Comparison of ENCODE assay signal across 15 cellular contexts in genomic region chr6:169972736-169973135, GRCh38.
DNase-seq lines count a peak whose midpoint lies in the region; ATAC-seq and TF ChIP-seq lines count a peak whose summit lies in the region.
"Had no signal": no experiment of that assay in that cellular context is flagged by ENCODE, and none has a peak within 500 bp of the region (broad histone marks: within the 10 kb centered on the region; RNA-seq: fewer than 3 reads in every experiment).

No MANE protein-coding gene starts in this region.

- no peak overlapping the region for H3K4me2 ChIP-seq in neuronal stem cell (ENCODE audit: insufficient read depth, low read length, poor library complexity, severe bottlenecking)
- H3K4me2 ChIP-seq in PC-9: no peak overlapping the region

- no peak overlapping the region for H2BK15ac ChIP-seq in neuronal stem cell (ENCODE audit: low read length)

- no peaks in the 10 kb centered on the region for H3K27me3 ChIP-seq in RWPE2 (ENCODE audit: insufficient read depth, poor library complexity, severe bottlenecking)
- no peaks in the 10 kb centered on the region for H3K27me3 ChIP-seq in neuronal stem cell (ENCODE audit: control insufficient read depth in 3 of 3, insufficient read depth in 3 of 3, low read depth in 1 of 3, low read length in 3 of 3)
- H3K27me3 ChIP-seq in stomach: peaks cover 0 to 17% (median 0%) of the 10 kb centered on the region in 3 donors
- H3K27me3 ChIP-seq in PC-9 (ENCODE audit: insufficient read depth, low read depth): peaks cover 74% of the 10 kb centered on the region

- no peak overlapping the region for H2BK12ac ChIP-seq in neuronal stem cell (ENCODE audit: low read length)

- H3K4me3 ChIP-seq in RWPE2 (ENCODE audit: severe bottlenecking) (no peak overlapping the region), neuronal stem cell (ENCODE audit: low read length in 2 of 2) (no peak overlapping the region), stomach (no peak overlapping the region), PC-9 (no peak overlapping the region)

- H4K20me1 ChIP-seq in PC-9 (ENCODE audit: insufficient read depth): no peaks in the 10 kb centered on the region; the same call in 1 of the 2 replicates

- H2BK5ac ChIP-seq in neuronal stem cell (ENCODE audit: low read length): no peak overlapping the region

- H4K8ac ChIP-seq in neuronal stem cell (ENCODE audit: low read depth, low read length): no peak overlapping the region

- no peaks in the 10 kb centered on the region for H3K9me2 ChIP-seq in PC-9 (ENCODE audit: insufficient read depth)

- WGBS in neuronal stem cell (ENCODE audit: extremely low coverage in 2 of 2, insufficient read length in 2 of 2, insufficient replicate concordance in 1 of 2), 2 donors: no CpG with 5 or more reads among the region's 2 CpGs
- 59 to 71% (median 60%) methylated on average over 2 of the region's 2 CpGs for WGBS in stomach, 5 donors

- POLR2A ChIA-PET in PC-9 (lab: Charles Lee; ENCODE audit: unreplicated experiment): no interaction called here

- H2AK5ac ChIP-seq in neuronal stem cell (ENCODE audit: low read depth, low read length): peak overlapping the region; percentile 74

- no peak for TF ChIP-seq CTCF in RWPE2 (IDR thresholded peaks at IDR 0.05; ENCODE audit: poor library complexity, severe bottlenecking)
- TF ChIP-seq CTCF in stomach (IDR thresholded peaks at IDR 0.05): no peak
- no peak for TF ChIP-seq CTCF in PC-9 (conservative IDR thresholded peaks at IDR 0.05)

- no peak for ATAC-seq in RWPE2 (ENCODE audit: low read depth)

- H3F3A ChIP-seq in PC-9 (ENCODE audit: insufficient read depth, low read depth): no peaks in the 10 kb centered on the region

- H3K9ac ChIP-seq in neuronal stem cell (ENCODE audit: low read depth, low read length, poor library complexity): no peak overlapping the region

- intact Hi-C loops in stomach (cut with DNase I; ENCODE audit: low total_unique reads): no loop called here
- intact Hi-C loops in PC-9 (cut with micrococcal nuclease; ENCODE audit: unreplicated experiment): no loop called here

- H3K79me2 ChIP-seq in PC-9 (ENCODE audit: low read depth): no peaks in the 10 kb centered on the region

- H3K4me1 ChIP-seq in RWPE2 (ENCODE audit: insufficient read depth, poor library complexity, severe bottlenecking) (peaks cover 14% of the 10 kb centered on the region), neuronal stem cell (ENCODE audit: control insufficient read depth in 2 of 2, insufficient read depth in 1 of 2, low read depth in 1 of 2, low read length in 2 of 2) (no peaks in the 10 kb centered on the region), stomach (no peaks in the 10 kb centered on the region), PC-9 (replicated peaks; ENCODE audit: insufficient read depth) (no peaks in the 10 kb centered on the region)

- H3K18ac ChIP-seq in neuronal stem cell (ENCODE audit: low read length): peak overlapping the region; percentile 55

- no peak overlapping the region for H3K23ac ChIP-seq in neuronal stem cell (ENCODE audit: low read depth, low read length, poor library complexity)

- no TSS peak for BruUV-seq in PC-9 (replicated peaks; lab: Mats Ljungman, UMichigan)

- no peaks in the 10 kb centered on the region for H3K79me1 ChIP-seq in neuronal stem cell (ENCODE audit: low read depth, low read length)

- peak; percentile 3 for DNase-seq in activated CD4-positive, alpha-beta T cell treated with anti-CD3 and anti-CD28 coated beads for 1 hour
- no peak for DNase-seq in activated CD4-positive, alpha-beta T cell treated with anti-CD3 and anti-CD28 coated beads, Interleukin-2, amount 50 U/mL, for 1 hour
- DNase-seq in RWPE2 (ENCODE audit: low spot score) (peak; percentile 29), neuronal stem cell (ENCODE audit: low spot score) (no peak), stomach (peak; percentile 10), PC-9 (no peak), D341Med (ENCODE audit: low spot score) (no peak), 8988T (no peak)
- DNase-seq: Calu3; CD4-positive, alpha-beta memory T cell; NCI-H187; NCI-H446; NCI-H69; SIG-M5 had no signal

- no peak for TF ChIP-seq EP300 in stomach (IDR thresholded peaks at IDR 0.05)

- H3K27ac ChIP-seq in RWPE2 (ENCODE audit: poor library complexity, severe bottlenecking) (no peak overlapping the region), neuronal stem cell (replicated peaks; ENCODE audit: low read length) (no peak overlapping the region), stomach (no peak overlapping the region), PC-9 (no peak overlapping the region)
- H3K27ac ChIP-seq: 22Rv1 had no signal

- TF ChIP-seq POLR2A in stomach (IDR thresholded peaks at IDR 0.05): no peak

- H3K9me3 ChIP-seq in RWPE2 (ENCODE audit: severe bottlenecking) (no peaks in the 10 kb centered on the region), neuronal stem cell (replicated peaks in 1 of 2; ENCODE audit: control insufficient read depth in 2 of 2, insufficient read depth in 1 of 2, low read depth in 1 of 2, low read length in 2 of 2) (peaks cover 0 to 2% of the 10 kb centered on the region in 2 donors), stomach (no peaks in the 10 kb centered on the region), PC-9 (ENCODE audit: insufficient read depth, low read depth) (no peaks in the 10 kb centered on the region)

- no peak overlapping the region for H3K4ac ChIP-seq in neuronal stem cell (ENCODE audit: low read length)

- CTCF ChIA-PET in PC-9 (lab: Charles Lee): no interaction called here

- no peaks in the 10 kb centered on the region for H3K36me3 ChIP-seq in RWPE2 (ENCODE audit: low read depth)
- no peaks in the 10 kb centered on the region for H3K36me3 ChIP-seq in neuronal stem cell (replicated peaks in 1 of 2; ENCODE audit: control insufficient read depth in 2 of 2, insufficient read depth in 2 of 2, low read length in 2 of 2)
- H3K36me3 ChIP-seq in stomach: no peaks in the 10 kb centered on the region
- H3K36me3 ChIP-seq in PC-9 (ENCODE audit: low read depth): no peaks in the 10 kb centered on the region

- no peak overlapping the region for H4K91ac ChIP-seq in neuronal stem cell (ENCODE audit: low read depth, low read length, poor library complexity)

- H2AFZ ChIP-seq in neuronal stem cell (ENCODE audit: low read length) (no peak overlapping the region), PC-9 (no peak overlapping the region)

- H2BK120ac ChIP-seq in neuronal stem cell (ENCODE audit: low read depth, low read length): no peak overlapping the region

- H3K14ac ChIP-seq in neuronal stem cell (ENCODE audit: low read length): no peak overlapping the region

Comparison
In these comparisons a context has a peak if more than half of its experiments do, and no peak if none do; other contexts are left out.
1. DNase-seq: peak in activated CD4-positive, alpha-beta T cell treated with anti-CD3 and anti-CD28 coated beads for 1 hour (single experiment), RWPE2 (single experiment) and stomach (single experiment); none in activated CD4-positive, alpha-beta T cell treated with anti-CD3 and anti-CD28 coated beads, Interleukin-2, amount 50 U/mL, for 1 hour (single experiment), neuronal stem cell (single experiment), PC-9 (0 of 2), D341Med (single experiment) and 8988T (single experiment).